In the genomic region with DNA sequence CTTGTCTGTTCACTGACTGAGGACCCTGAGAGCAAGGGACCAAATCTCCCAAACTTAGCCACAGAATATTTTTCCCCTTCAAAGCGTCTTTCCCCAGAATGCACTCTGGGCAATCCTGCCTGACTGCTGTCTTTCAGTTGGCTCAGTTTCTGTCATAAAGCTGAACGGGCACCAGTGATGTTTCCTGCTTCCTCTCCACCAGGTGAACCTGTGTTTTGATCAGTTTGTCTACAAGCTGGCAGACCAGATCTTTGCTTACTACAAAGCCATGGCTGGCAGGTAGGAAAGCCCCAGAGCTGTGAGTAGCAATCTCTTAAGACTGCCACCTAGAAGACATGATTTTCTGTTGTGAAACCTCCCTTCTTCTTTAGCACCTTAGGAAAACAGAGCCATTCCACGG, we compare ENCODE assay signal across 12 cellular contexts.
A peak's percentile ranks its signal among the peaks of the same experiment; 100 is the strongest.
DNase-seq lines count a peak whose midpoint lies in the region; ATAC-seq and TF ChIP-seq lines count a peak whose summit lies in the region.
"Had no signal": no experiment of that assay in that cellular context is flagged by ENCODE, and none has a peak within 500 bp of the region (broad histone marks: within the 10 kb centered on the region; RNA-seq: fewer than 3 reads in every experiment).

No MANE protein-coding gene starts in this region.

- H4K91ac ChIP-seq in H9 (ENCODE audit: insufficient read length, low read depth, low read length), result no peak overlapping the region

- H3K4ac ChIP-seq in H9 (ENCODE audit: low read depth, low read length), result no peak overlapping the region

- H3K4me1 ChIP-seq in muscle layer of duodenum (ENCODE audit: control insufficient read depth in 1 of 2, insufficient read depth in 2 of 2, low read length in 2 of 2) (no peaks in the 10 kb centered on the region), H9 (ENCODE audit: insufficient read depth, low read length) (no peaks in the 10 kb centered on the region)
- H3K4me1 ChIP-seq: breast epithelium had no signal

- H3K9me3 ChIP-seq in muscle layer of duodenum (ENCODE audit: control insufficient read depth in 1 of 2, low read length in 2 of 2) (no peaks in the 10 kb centered on the region), H9 (ENCODE audit: control insufficient read depth, low read depth, low read length) (no peaks in the 10 kb centered on the region)
- H3K9me3 ChIP-seq: breast epithelium, heart left ventricle had no signal

- no peaks in the 10 kb centered on the region for H3K27me3 Mint-ChIP-seq in activated naive CD8-positive, alpha-beta T cell treated with anti-CD3 and anti-CD28 coated beads for 36 hours
- no peaks in the 10 kb centered on the region for H3K27me3 Mint-ChIP-seq in H9 (ENCODE audit: low read depth)
- H3K27me3 Mint-ChIP-seq: type B pancreatic cell had no signal

- no peaks in the 10 kb centered on the region for H3K79me1 ChIP-seq in H9 (ENCODE audit: insufficient read depth, low read depth, low read length, poor library complexity, severe bottlenecking)

- no peak overlapping the region for H2BK120ac ChIP-seq in H9 (ENCODE audit: low read depth, low read length, poor library complexity, severe bottlenecking)

- H3K36me3 ChIP-seq in muscle layer of duodenum (ENCODE audit: control insufficient read depth in 1 of 2, insufficient read depth in 2 of 2, low read length in 2 of 2), result peaks cover 0 to 13% of the 10 kb centered on the region in 2 donors
- H3K36me3 ChIP-seq: breast epithelium had no signal

- H2BK5ac ChIP-seq in H9 (ENCODE audit: insufficient read length, low read length), result no peak overlapping the region

- no peak overlapping the region for H4K8ac ChIP-seq in H9 (replicated peaks; ENCODE audit: insufficient read length, low read depth, low read length)

- H3K56ac ChIP-seq in H9 (ENCODE audit: insufficient read length, low read depth, low read length), result no peak overlapping the region

- no peaks in the 10 kb centered on the region for H3K9me3 Mint-ChIP-seq in activated naive CD8-positive, alpha-beta T cell treated with anti-CD3 and anti-CD28 coated beads for 36 hours
- no peaks in the 10 kb centered on the region for H3K9me3 Mint-ChIP-seq in H9
- H3K9me3 Mint-ChIP-seq: type B pancreatic cell had no signal

- H3K27ac Mint-ChIP-seq in activated naive CD8-positive, alpha-beta T cell treated with anti-CD3 and anti-CD28 coated beads for 36 hours, result peak overlapping the region; percentile 75
- H3K27ac Mint-ChIP-seq in H9, result no peak overlapping the region
- H3K27ac Mint-ChIP-seq: type B pancreatic cell had no signal

- no peak overlapping the region for H4K5ac ChIP-seq in H9 (ENCODE audit: insufficient read length, low read depth, low read length)

- no peaks in the 10 kb centered on the region for H3K79me2 ChIP-seq in H9 (ENCODE audit: insufficient read depth, low read length)

- WGBS in H9 (ENCODE audit: extremely low coverage, insufficient read length, low lambda C conversion rate), result no CpG with 5 or more reads among the region's 3 CpGs

- no peak overlapping the region for H3K4me3 Mint-ChIP-seq in activated naive CD8-positive, alpha-beta T cell treated with anti-CD3 and anti-CD28 coated beads for 36 hours
- no peak overlapping the region for H3K4me3 Mint-ChIP-seq in H9

- H2BK20ac ChIP-seq in H9 (ENCODE audit: low read depth, low read length, poor library complexity, severe bottlenecking), result no peak overlapping the region

- no peaks in the 10 kb centered on the region for H3K27me3 ChIP-seq in HL-60 (ENCODE audit: insufficient read depth, poor library complexity, severe bottlenecking)
- no peaks in the 10 kb centered on the region for H3K27me3 ChIP-seq in muscle layer of duodenum (ENCODE audit: low read depth, low read length)
- H3K27me3 ChIP-seq in H9 (ENCODE audit: insufficient read depth, low read length), result no peaks in the 10 kb centered on the region
- H3K27me3 ChIP-seq: breast epithelium, heart left ventricle had no signal

- no peak overlapping the region for H3K14ac ChIP-seq in H9 (ENCODE audit: insufficient read depth, low read length)

- no peak overlapping the region for H2AK5ac ChIP-seq in H9 (ENCODE audit: insufficient read length, low read length)

- H3T11ph ChIP-seq in H9 (ENCODE audit: low read length), result no peak overlapping the region

- no peak overlapping the region for H3K23ac ChIP-seq in H9 (ENCODE audit: insufficient read length, low read depth, low read length)

- H3K23me2 ChIP-seq in H9 (ENCODE audit: insufficient read length, low read depth, low read length, poor library complexity, severe bottlenecking), result no peaks in the 10 kb centered on the region

- no peak overlapping the region for H3K9ac ChIP-seq in H9 (ENCODE audit: extremely low read depth, insufficient read length, low read length)

- peaks cover 49% of the 10 kb centered on the region for H3K4me1 Mint-ChIP-seq in activated naive CD8-positive, alpha-beta T cell treated with anti-CD3 and anti-CD28 coated beads for 36 hours
- 0 out of 4 replicates have a peak, but pooled peaks cover 0 to 2% of the 10 kb centered on the region in 2 experiments for H3K4me1 Mint-ChIP-seq in H9

- in situ Hi-C loops in KBM-7 (cut with MboI; ENCODE audit: low pct_unique_long_range_greater_than_20kb, low sequenced_read_pairs), result no loop called here

- H2BK12ac ChIP-seq in H9 (ENCODE audit: insufficient read length, low read depth, low read length), result no peak overlapping the region

- H3K27ac ChIP-seq in HL-60 (replicated peaks) (peak overlapping the region; percentile 59), muscle layer of duodenum (ENCODE audit: low read length) (peak overlapping the region; percentile 27), H9 (ENCODE audit: insufficient read length, low read depth, low read length) (no peak overlapping the region)
- H3K27ac ChIP-seq: 22Rv1, breast epithelium had no signal

- H3K4me2 ChIP-seq in H9 (ENCODE audit: insufficient read depth, insufficient read length, low read length), result no peak overlapping the region

- peak; percentile 58 for DNase-seq in SKM-1 treated with dmso at 0.1 percent for 144 hours (lab: John Stamatoyannopoulos, UW; ENCODE audit: unreplicated experiment)
- DNase-seq in SKM-1 (lab: John Stamatoyannopoulos, UW; ENCODE audit: unreplicated experiment), result no peak
- DNase-seq in HL-60 (ENCODE audit: low read depth in 1 of 2, low spot score in 1 of 2), result peak in 1 of 2 experiments; percentile 6
- no peak for DNase-seq in activated naive CD8-positive, alpha-beta T cell treated with anti-CD3 and anti-CD28 coated beads for 36 hours
- no peak for DNase-seq in H9
- no peak for DNase-seq in KBM-7

- H3K4me3 ChIP-seq in HL-60 (replicated peaks; ENCODE audit: insufficient read depth, low read length) (0 out of 2 replicates have a peak overlapping the region, but pooled peaks have one; percentile 2), muscle layer of duodenum (ENCODE audit: low read depth in 1 of 2, low read length in 2 of 2) (peak overlapping the region in 1 of 2 donors; percentile 51)

- no peak for ATAC-seq in GM19328 (IDR thresholded peaks at IDR 0.05; ENCODE audit: unreplicated experiment)

- no peak overlapping the region for H2AFZ ChIP-seq in H9 (ENCODE audit: low read length)

- H3K18ac ChIP-seq in H9 (ENCODE audit: insufficient read length, low read depth, low read length), result no peak overlapping the region

- H3K36me3 Mint-ChIP-seq in activated naive CD8-positive, alpha-beta T cell treated with anti-CD3 and anti-CD28 coated beads for 36 hours, result peaks cover 45% of the 10 kb centered on the region
- H3K36me3 Mint-ChIP-seq in H9 (ENCODE audit: insufficient read depth in 1 of 3, low read depth in 3 of 3), result peaks cover 2 to 59% (median 50%) of the 10 kb centered on the region in 3 experiments; a peak in 5 of 7 replicates

- H2BK15ac ChIP-seq in H9 (ENCODE audit: low read depth, low read length), result no peak overlapping the region

- H4K20me1 ChIP-seq in H9 (ENCODE audit: control insufficient read depth, insufficient read depth, insufficient read length), result no peaks in the 10 kb centered on the region

- TF ChIP-seq CTCF in HL-60 (IDR thresholded peaks at IDR 0.05; ENCODE audit: insufficient read depth, low read length) (no peak), H9 (conservative IDR thresholded peaks at IDR 0.05) (no peak)
